ENCODE assay signal across 8 cellular contexts in the genomic region with DNA sequence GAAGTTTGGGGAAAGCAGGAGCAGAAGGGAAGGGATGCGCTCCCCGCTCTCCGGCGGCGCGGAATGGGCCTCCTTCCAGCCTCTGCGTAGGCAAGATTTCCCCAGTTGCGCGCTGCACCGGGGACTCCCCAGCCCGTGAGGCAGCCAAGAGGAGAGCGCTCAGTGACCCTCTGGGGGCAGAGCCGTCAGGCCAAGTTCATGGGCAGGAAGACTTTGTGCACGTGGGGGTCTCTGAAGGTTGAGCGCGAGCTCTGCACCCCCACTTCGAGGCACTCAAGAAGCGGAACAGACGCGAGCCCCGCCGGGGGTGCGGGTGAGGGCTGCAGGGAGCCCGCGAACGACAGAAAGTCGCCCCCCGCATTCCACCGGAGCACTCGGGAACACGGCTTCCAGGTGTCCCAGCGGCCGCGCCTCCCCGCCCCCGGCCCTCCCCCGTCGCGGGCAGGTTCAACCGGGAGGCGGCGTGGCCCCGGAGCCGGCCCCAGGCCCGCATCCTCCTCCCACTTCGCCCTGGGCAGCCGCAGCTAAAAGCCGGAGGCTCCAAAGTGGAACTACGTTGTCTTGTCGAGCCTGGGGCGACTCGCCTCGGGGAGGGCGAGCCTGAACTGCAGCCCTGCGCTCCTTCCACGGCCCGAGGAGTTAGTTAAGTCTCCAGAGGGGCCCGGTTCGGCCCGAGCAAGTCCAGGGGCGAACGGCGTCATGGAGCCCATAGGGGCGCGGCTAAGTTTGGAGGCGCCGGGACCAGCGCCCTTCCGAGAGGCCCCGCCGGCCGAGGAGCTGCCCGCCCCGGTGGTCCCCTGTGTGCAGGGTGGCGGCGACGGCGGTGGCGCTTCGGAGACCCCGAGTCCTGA. TPM values are rescaled to one million over a fixed set of nuclear protein-coding genes. Genes with fewer than 3 reads are reported as not detected.
A peak's percentile ranks its signal among the peaks of the same experiment; 100 is the strongest.
DNase-seq lines count a peak whose midpoint lies in the region; ATAC-seq, FAIRE-seq and TF ChIP-seq lines count a peak whose summit lies in the region.

A gene (plus strand): TSS at position 555 of the 851 bp plus-strand sequence. CDS start 145 bp downstream, at position 700.

- intact Hi-C loops in GM12878 (cut with micrococcal nuclease; ENCODE audit: unreplicated experiment), result no loop called here

- in situ Hi-C loops in HAP-1 (cut with MboI; ENCODE audit: low sequenced_read_pairs), result no loop called here
- in situ Hi-C loops in GM12878 (cut with MboI), result no loop called here

- WGBS in GM12878 (ENCODE audit: insufficient coverage, insufficient replicate concordance, low lambda C conversion rate, missing lambda C conversion rate), result 3% methylated on average over 78 of the region's 81 CpGs
- WGBS in small intestine, 3 donors, result 1 to 3% (median 2%) methylated on average over 56 to 81 of the region's 81 CpGs

- H3K4me1 ChIP-seq in HAP-1 (peaks cover 15% of the 10 kb centered on the region), GM12878 (ENCODE audit: control insufficient read depth, insufficient read depth, low read length) (peaks cover 12% of the 10 kb centered on the region), small intestine (ENCODE audit: control insufficient read depth in 2 of 2, insufficient read depth in 1 of 2, low read depth in 1 of 2, low read length in 1 of 2) (no peaks in the 10 kb centered on the region)

- H3K27me3 ChIP-seq in HAP-1 (ENCODE audit: low read depth) (no peaks in the 10 kb centered on the region), GM12878 (replicated peaks in 1 of 2; ENCODE audit: control insufficient read depth in 2 of 2, insufficient read depth in 2 of 2, low read length in 1 of 2) (peaks cover 8 to 12% of the 10 kb centered on the region in 2 experiments), small intestine (ENCODE audit: control insufficient read depth in 2 of 2, insufficient read depth in 2 of 2, low read length in 2 of 2) (peaks cover 3 to 21% of the 10 kb centered on the region in 2 donors)

- H3K9ac ChIP-seq in GM12878 (ENCODE audit: control insufficient read depth, insufficient read depth, low read length), result peak within 1 kb of the TSS; percentile 63

- RAD21 ChIA-PET in GM12878 (lab: Charles Lee; ENCODE audit: unreplicated experiment), result no interaction called here

- peak; percentile 52 for DNase-seq in GM12891 (ENCODE audit: insufficient read length, low spot score)
- peak in 1 of 2 experiments; percentile 43 for DNase-seq in HAP-1 (ENCODE audit: low spot score in 2 of 2)
- DNase-seq in NCI-H146 (lab: John Stamatoyannopoulos, UW), result peak; percentile 42
- DNase-seq in GM12878 (ENCODE audit: low read depth, low spot score), result no peak
- DNase-seq in iPS-NIHi7 (ENCODE audit: extremely low spot score), result peak; percentile 48
- peak; percentile 29 for DNase-seq in small intestine
- no peak for DNase-seq in NCI-H526 treated with DMSO at 0.1 percent for 48 hours (lab: John Stamatoyannopoulos, UW)
- no peak for DNase-seq in central memory CD4-positive, alpha-beta T cell

- H3K27ac ChIP-seq in GM12878 (ENCODE audit: control insufficient read depth, insufficient read depth) (no peak within 1 kb of the TSS), small intestine (ENCODE audit: low read depth in 1 of 2, low read length in 1 of 2) (peak within 1 kb of the TSS in 1 of 2 donors; percentile 50)

- POLR2A ChIA-PET in GM12878 (lab: Charles Lee), result no interaction called here

- no peaks in the 10 kb centered on the region for H3K79me2 ChIP-seq in GM12878 (ENCODE audit: control insufficient read depth, insufficient read depth, low read length)

- no peaks in the 10 kb centered on the region for H4K20me1 ChIP-seq in GM12878 (ENCODE audit: control insufficient read depth, insufficient read depth)

- no peak for TF ChIP-seq CTCF in GM12878 (IDR thresholded peaks at IDR 0.05 in 2 of 3, conservative IDR thresholded peaks at IDR 0.05 in 1 of 3; ENCODE audit: control insufficient read depth in 2 of 3, extremely low read depth in 1 of 3, insufficient read depth in 1 of 3, low read depth in 3 of 3, low read length in 3 of 3)

- FAIRE-seq in GM12891 (lab: Jason Lieb, UNC), result peak; percentile 9
- FAIRE-seq in GM12878 (lab: Jason Lieb, UNC), result no peak
- FAIRE-seq in small intestine (lab: Jason Lieb, UNC), result no peak

- no peak for TF ChIP-seq POLR2A in GM12891 (IDR thresholded peaks at IDR 0.05; ENCODE audit: low read depth, low read length)
- TF ChIP-seq POLR2A in GM12878 (IDR thresholded peaks at IDR 0.05; ENCODE audit: low read depth, low read length), result peak; percentile 49; the same call in 1 of the 2 replicates

- H3K36me3 ChIP-seq in HAP-1 (replicated peaks) (no peaks in the 10 kb centered on the region), GM12878 (ENCODE audit: control insufficient read depth in 2 of 2, insufficient read depth in 2 of 2, low read length in 1 of 2) (no peaks in the 10 kb centered on the region), small intestine (ENCODE audit: control insufficient read depth in 2 of 2, insufficient read depth in 2 of 2, low read length in 2 of 2) (no peaks in the 10 kb centered on the region)

- no TSS peak for BruUV-seq in GM12878 (replicated peaks; lab: Mats Ljungman, UMichigan)

- SMC1A ChIA-PET in GM12878 (lab: Charles Lee; ENCODE audit: uncharacterized antibody, unreplicated experiment), result no interaction called here

- TF ChIP-seq EP300 in GM12878 (IDR thresholded peaks at IDR 0.05; ENCODE audit: borderline replicate concordance in 1 of 2, control insufficient read depth in 1 of 2, low read depth in 2 of 2, low read length in 2 of 2), result no peak

- CTCF ChIA-PET in GM12878 (lab: Yijun Ruan, JAX), result no interaction called here

- H3K4me3 ChIP-seq in HAP-1 (peak within 1 kb of the TSS; percentile 18), GM12878 (peak within 1 kb of the TSS; percentile 84), small intestine (ENCODE audit: low read depth in 1 of 2, low read length in 2 of 2) (peak within 1 kb of the TSS; percentile 33 to 50)

- TF ChIP-seq RAD21 in GM12878 (IDR thresholded peaks at IDR 0.05; ENCODE audit: insufficient read depth, low read depth, low read length), result no peak

- peak within 1 kb of the TSS; percentile 96 for H3K4me2 ChIP-seq in GM12878 (ENCODE audit: control insufficient read depth, insufficient read depth)

- peak; percentile 81 for ATAC-seq in GM12878

- H2AFZ ChIP-seq in GM12878 (ENCODE audit: control insufficient read depth, low read depth, low read length), result peak within 1 kb of the TSS; percentile 33

- H3K9me3 ChIP-seq in HAP-1 (no peaks in the 10 kb centered on the region), GM12878 (replicated peaks; ENCODE audit: control insufficient read depth, insufficient read depth, low read length) (no peaks in the 10 kb centered on the region; the same call in 2 of the 3 replicates), small intestine (ENCODE audit: control insufficient read depth, low read depth) (no peaks in the 10 kb centered on the region)

TF ChIP-seq in GM12891, 5 proteins besides CTCF, POLR2A, EP300 and RAD21:
- TF ChIP-seq SPI1 (IDR thresholded peaks at IDR 0.05; ENCODE audit: low read depth, low read length), result no peak
- no peak for TF ChIP-seq POLR2AphosphoS5 (IDR thresholded peaks at IDR 0.05; ENCODE audit: low read depth, low read length)
- TF ChIP-seq TAF1 (IDR thresholded peaks at IDR 0.05; ENCODE audit: low read depth, low read length), result no peak
- no peak for TF ChIP-seq POU2F2 (IDR thresholded peaks at IDR 0.05; ENCODE audit: low read depth, low read length)

TF ChIP-seq in GM12878, 131 proteins besides CTCF, POLR2A, EP300 and RAD21:
- TF ChIP-seq BHLHE40 (IDR thresholded peaks at IDR 0.05; ENCODE audit: borderline replicate concordance in 1 of 2, low read depth in 2 of 2, low read length in 1 of 2) (peak in 1 of 2 experiments; percentile 56; a peak in 1 of 4 replicates), HDAC6 (IDR thresholded peaks at IDR 0.05; ENCODE audit: unreplicated experiment) (peak; percentile 58), CHD4 (IDR thresholded peaks at IDR 0.05) (no peak), FOS (IDR thresholded peaks at IDR 0.05; ENCODE audit: borderline replicate concordance, extremely low read depth, insufficient read length) (no peak), NFYA (IDR thresholded peaks at IDR 0.05; ENCODE audit: borderline replicate concordance, low read depth, low read length) (no peak), STAT3 (IDR thresholded peaks at IDR 0.05; ENCODE audit: low read depth, low read length) (no peak), HDGF (IDR thresholded peaks at IDR 0.05) (no peak), BMI1 (IDR thresholded peaks at IDR 0.05; ENCODE audit: borderline replicate concordance) (no peak), IKZF2 (IDR thresholded peaks at IDR 0.05) (peak in 1 of 2 experiments; percentile 28; a peak in 1 of 4 replicates), CBFB (IDR thresholded peaks at IDR 0.05; ENCODE audit: low read depth) (no peak)
- TF ChIP-seq, protein P1, sequence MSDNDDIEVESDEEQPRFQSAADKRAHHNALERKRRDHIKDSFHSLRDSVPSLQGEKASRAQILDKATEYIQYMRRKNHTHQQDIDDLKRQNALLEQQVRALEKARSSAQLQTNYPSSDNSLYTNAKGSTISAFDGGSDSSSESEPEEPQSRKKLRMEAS (IDR thresholded peaks at IDR 0.05; ENCODE audit: low read depth, low read length), result 0 out of 2 replicates have a peak, but pooled peaks have one; percentile 5

RNA-seq across cellular contexts. Expression of the gene that starts here (rescaled TPM):
- polyA plus RNA-seq in GM12891 (2012; ENCODE audit: low read depth, missing spikeins), result 0.41 TPM
- 0.73 and 0.75 TPM in 2 replicates for total RNA-seq in GM12878 (2013; cell fraction: nucleolus; rRNA removed)
- total RNA-seq in GM12878 (2014; rRNA removed) (0.05 and 0.06 TPM in 2 replicates), GM12878 (2014; rRNA removed; fragmentation: Illumina TruSeq; extraction: Trizol) (0.05 TPM in 1 of 2 replicates, not detected in the other), GM12878 (2021) (0.08 and 0.10 TPM in 2 replicates)
- 0.10 TPM for polyA plus RNA-seq in GM12878 (2011; ENCODE audit: low read depth)
- polyA plus RNA-seq in GM12878 (2011; rRNA removed) (0.03 TPM in 2 replicates), GM12878 (2014; fragmentation: Illumina TruSeq; extraction: Trizol) (0.01 TPM in 1 of 2 replicates, not detected in the other), GM12878 (2014; fragmentation: Nextera tagmentation; extraction: Ambion mirVana) (under 1 TPM in 1 of 2 experiments, not detected in 1; 0.02 TPM), GM12878 (2014; rRNA removed) (0.03 TPM in 1 of 2 replicates, not detected in the other), GM12878 (2016; fragmentation: Nextera tagmentation; extraction: Ambion mirVana) (under 1 TPM in 1 of 2 experiments, not detected in 1; 0.05 TPM), small intestine (under 1 TPM in 1 of 3 donors, not detected in 2; 0.28 TPM)
- 0.04 and 0.07 TPM in 2 replicates for polyA plus RNA-seq in GM12878 (2011; cell fraction: cytosol; rRNA removed)
- 0.04 TPM in 1 of 2 replicates, not detected in the other for polyA plus RNA-seq in GM12878 (2011; cell fraction: nucleus; rRNA removed)
- 0.31 and 0.62 TPM in 2 replicates for polyA plus RNA-seq in GM12878 (2012)
- polyA minus RNA-seq in GM12878 (2011; rRNA and poly(A)+ RNA removed), result 0.07 and 0.10 TPM in 2 replicates
- not detected in 2 replicates for polyA minus RNA-seq in GM12878 (2011; cell fraction: cytosol; rRNA and poly(A)+ RNA removed)
- 0.12 and 0.19 TPM in 2 replicates for polyA minus RNA-seq in GM12878 (2011; cell fraction: nucleus; rRNA and poly(A)+ RNA removed)

Comparison
In these comparisons a context has a peak if more than half of its experiments do, and no peak if none do; other contexts are left out.
1. Peak in ATAC-seq, H3K4me3 ChIP-seq, H3K9ac ChIP-seq and H3K4me2 ChIP-seq in GM12878; RNA of the gene not detected or under 1 TPM.
2. Peak in DNase-seq and H3K4me3 ChIP-seq in small intestine; RNA of the gene not detected or under 1 TPM.
3. DNase-seq: peak in GM12891 (single experiment), NCI-H146 (single experiment) and iPS-NIHi7 (single experiment); none in GM12878 (single experiment), NCI-H526 treated with DMSO at 0.1 percent for 48 hours (single experiment) and central memory CD4-positive, alpha-beta T cell (single experiment).
4. H3K4me3 ChIP-seq: peak in every context shown above with its lines; median percentile 84 in GM12878; 42 in small intestine; 18 in HAP-1.